ENCODE assay signal across 1 cellular context in the genomic region with DNA sequence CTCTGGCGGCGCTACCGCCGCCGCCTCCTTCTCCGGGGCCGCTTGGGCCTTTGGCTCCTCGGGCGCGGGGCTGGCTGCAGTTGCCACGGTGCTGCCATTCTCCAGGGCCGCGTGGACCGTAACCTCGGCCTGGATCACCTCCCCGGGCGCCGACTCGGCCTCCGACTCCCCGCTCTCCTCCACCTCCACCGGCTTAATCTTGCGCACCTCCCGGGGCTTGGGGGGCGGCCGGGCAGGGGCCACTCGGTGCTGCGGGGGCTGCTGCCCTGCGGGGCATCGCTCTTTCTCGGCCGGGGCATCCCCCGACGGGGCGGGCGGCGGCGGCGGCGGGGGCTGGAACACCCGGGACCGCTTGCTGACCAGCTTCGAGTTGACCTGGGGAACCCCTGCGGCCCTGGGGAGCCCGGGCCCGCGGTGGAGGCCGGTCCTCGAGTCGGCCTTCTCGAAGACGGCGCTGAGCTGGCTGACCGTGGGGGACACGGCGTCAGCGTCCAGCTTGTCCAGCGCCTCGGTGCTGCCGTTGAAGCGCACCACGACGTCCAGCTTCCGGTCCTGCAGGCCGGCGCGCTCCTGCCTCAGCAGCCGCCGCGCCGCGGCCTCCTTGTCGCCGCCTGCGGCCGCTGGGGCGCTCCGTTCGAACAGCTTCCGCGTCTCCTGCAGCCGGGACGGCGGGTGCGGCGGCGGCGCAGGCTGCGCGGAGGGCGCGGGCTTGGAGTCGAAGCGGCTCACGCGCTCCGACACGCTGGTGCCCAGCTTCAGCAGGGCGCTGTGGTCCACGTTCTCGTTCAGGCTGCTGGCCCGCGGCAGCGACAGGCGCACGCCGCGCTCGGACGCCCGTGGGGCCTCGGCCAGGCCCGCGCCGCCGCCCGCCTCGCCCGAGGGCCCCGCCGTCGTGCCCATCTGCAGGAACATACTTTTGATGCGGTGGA.
TF ChIP-seq lines count a peak whose summit lies in the region.

No MANE protein-coding gene starts in this region.

TF ChIP-seq in HepG2, 621 proteins besides CTCF, POLR2A, EP300 and RAD21 (continued from another document and continues in another):
- TF ChIP-seq RBM39 (IDR thresholded peaks at IDR 0.05; ENCODE audit: low read depth, low read length, poor library complexity, severe bottlenecking) (peak; percentile 81), ZNF749 (CRISPR knock-in tag; IDR thresholded peaks at IDR 0.05; ENCODE audit: borderline replicate concordance) (no peak; the same call in 1 of the 2 replicates), MBD4 (IDR thresholded peaks at IDR 0.05; ENCODE audit: borderline replicate concordance, low read length) (no peak), ESRRA (CRISPR knock-in tag; IDR thresholded peaks at IDR 0.05; ENCODE audit: low read depth) (peak; percentile 41; the same call in 1 of the 2 replicates), ZNF558 (CRISPR knock-in tag; IDR thresholded peaks at IDR 0.05; ENCODE audit: borderline replicate concordance) (no peak), KDM3A (CRISPR knock-in tag; IDR thresholded peaks at IDR 0.05; ENCODE audit: low read depth) (no peak), ZFP37 (CRISPR knock-in tag; IDR thresholded peaks at IDR 0.05; ENCODE audit: borderline replicate concordance) (no peak), ZSCAN20 (CRISPR knock-in tag; IDR thresholded peaks at IDR 0.05; ENCODE audit: borderline replicate concordance) (no peak), DNMT1 (CRISPR knock-in tag; IDR thresholded peaks at IDR 0.05) (no peak), TBX2 (CRISPR knock-in tag; IDR thresholded peaks at IDR 0.05; ENCODE audit: borderline replicate concordance) (peak; percentile 36; the same call in 1 of the 2 replicates), ARID2 (CRISPR knock-in tag; IDR thresholded peaks at IDR 0.05; ENCODE audit: borderline replicate concordance) (no peak), ZFP82 (CRISPR knock-in tag; IDR thresholded peaks at IDR 0.05; ENCODE audit: borderline replicate concordance) (no peak), ZNF782 (CRISPR knock-in tag; IDR thresholded peaks at IDR 0.05; ENCODE audit: borderline replicate concordance) (no peak), RFX1 (IDR thresholded peaks at IDR 0.05) (no peak), ZNF124 (CRISPR knock-in tag; IDR thresholded peaks at IDR 0.05) (no peak), FOXK1 (CRISPR knock-in tag; IDR thresholded peaks at IDR 0.05; ENCODE audit: borderline replicate concordance, low read depth) (no peak), DPF2 (CRISPR knock-in tag; IDR thresholded peaks at IDR 0.05; ENCODE audit: borderline replicate concordance, low read depth) (no peak), ZNF263 (CRISPR knock-in tag; IDR thresholded peaks at IDR 0.05) (peak; percentile 58; the same call in 1 of the 2 replicates), ZNF317 (CRISPR knock-in tag; IDR thresholded peaks at IDR 0.05) (no peak), ETV6 (CRISPR knock-in tag; conservative IDR thresholded peaks at IDR 0.05) (no peak), FIP1L1 (IDR thresholded peaks at IDR 0.05; ENCODE audit: borderline replicate concordance, insufficient read depth, low read depth, low read length) (no peak), KLF13 (CRISPR knock-in tag; IDR thresholded peaks at IDR 0.05) (no peak), SMC3 (IDR thresholded peaks at IDR 0.05; ENCODE audit: low read length) (no peak), PITX1 (CRISPR knock-in tag; IDR thresholded peaks at IDR 0.05) (no peak), LCORL (IDR thresholded peaks at IDR 0.05) (no peak), LCORL (CRISPR knock-in tag; IDR thresholded peaks at IDR 0.05) (no peak), ISL2 (CRISPR knock-in tag; IDR thresholded peaks at IDR 0.05) (no peak), TOPORS (CRISPR knock-in tag; IDR thresholded peaks at IDR 0.05) (peak; percentile 86), GPN1 (CRISPR knock-in tag; IDR thresholded peaks at IDR 0.05; ENCODE audit: borderline replicate concordance) (no peak)
- TF ChIP-seq, protein P1, sequence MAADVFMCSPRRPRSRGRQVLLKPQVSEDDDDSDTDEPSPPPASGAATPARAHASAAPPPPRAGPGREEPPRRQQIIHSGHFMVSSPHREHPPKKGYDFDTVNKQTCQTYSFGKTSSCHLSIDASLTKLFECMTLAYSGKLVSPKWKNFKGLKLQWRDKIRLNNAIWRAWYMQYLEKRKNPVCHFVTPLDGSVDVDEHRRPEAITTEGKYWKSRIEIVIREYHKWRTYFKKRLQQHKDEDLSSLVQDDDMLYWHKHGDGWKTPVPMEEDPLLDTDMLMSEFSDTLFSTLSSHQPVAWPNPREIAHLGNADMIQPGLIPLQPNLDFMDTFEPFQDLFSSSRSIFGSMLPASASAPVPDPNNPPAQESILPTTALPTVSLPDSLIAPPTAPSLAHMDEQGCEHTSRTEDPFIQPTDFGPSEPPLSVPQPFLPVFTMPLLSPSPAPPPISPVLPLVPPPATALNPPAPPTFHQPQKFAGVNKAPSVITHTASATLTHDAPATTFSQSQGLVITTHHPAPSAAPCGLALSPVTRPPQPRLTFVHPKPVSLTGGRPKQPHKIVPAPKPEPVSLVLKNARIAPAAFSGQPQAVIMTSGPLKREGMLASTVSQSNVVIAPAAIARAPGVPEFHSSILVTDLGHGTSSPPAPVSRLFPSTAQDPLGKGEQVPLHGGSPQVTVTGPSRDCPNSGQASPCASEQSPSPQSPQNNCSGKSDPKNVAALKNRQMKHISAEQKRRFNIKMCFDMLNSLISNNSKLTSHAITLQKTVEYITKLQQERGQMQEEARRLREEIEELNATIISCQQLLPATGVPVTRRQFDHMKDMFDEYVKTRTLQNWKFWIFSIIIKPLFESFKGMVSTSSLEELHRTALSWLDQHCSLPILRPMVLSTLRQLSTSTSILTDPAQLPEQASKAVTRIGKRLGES (CRISPR knock-in tag; IDR thresholded peaks at IDR 0.05; ENCODE audit: borderline replicate concordance): no peak
- TF ChIP-seq, protein P2, sequence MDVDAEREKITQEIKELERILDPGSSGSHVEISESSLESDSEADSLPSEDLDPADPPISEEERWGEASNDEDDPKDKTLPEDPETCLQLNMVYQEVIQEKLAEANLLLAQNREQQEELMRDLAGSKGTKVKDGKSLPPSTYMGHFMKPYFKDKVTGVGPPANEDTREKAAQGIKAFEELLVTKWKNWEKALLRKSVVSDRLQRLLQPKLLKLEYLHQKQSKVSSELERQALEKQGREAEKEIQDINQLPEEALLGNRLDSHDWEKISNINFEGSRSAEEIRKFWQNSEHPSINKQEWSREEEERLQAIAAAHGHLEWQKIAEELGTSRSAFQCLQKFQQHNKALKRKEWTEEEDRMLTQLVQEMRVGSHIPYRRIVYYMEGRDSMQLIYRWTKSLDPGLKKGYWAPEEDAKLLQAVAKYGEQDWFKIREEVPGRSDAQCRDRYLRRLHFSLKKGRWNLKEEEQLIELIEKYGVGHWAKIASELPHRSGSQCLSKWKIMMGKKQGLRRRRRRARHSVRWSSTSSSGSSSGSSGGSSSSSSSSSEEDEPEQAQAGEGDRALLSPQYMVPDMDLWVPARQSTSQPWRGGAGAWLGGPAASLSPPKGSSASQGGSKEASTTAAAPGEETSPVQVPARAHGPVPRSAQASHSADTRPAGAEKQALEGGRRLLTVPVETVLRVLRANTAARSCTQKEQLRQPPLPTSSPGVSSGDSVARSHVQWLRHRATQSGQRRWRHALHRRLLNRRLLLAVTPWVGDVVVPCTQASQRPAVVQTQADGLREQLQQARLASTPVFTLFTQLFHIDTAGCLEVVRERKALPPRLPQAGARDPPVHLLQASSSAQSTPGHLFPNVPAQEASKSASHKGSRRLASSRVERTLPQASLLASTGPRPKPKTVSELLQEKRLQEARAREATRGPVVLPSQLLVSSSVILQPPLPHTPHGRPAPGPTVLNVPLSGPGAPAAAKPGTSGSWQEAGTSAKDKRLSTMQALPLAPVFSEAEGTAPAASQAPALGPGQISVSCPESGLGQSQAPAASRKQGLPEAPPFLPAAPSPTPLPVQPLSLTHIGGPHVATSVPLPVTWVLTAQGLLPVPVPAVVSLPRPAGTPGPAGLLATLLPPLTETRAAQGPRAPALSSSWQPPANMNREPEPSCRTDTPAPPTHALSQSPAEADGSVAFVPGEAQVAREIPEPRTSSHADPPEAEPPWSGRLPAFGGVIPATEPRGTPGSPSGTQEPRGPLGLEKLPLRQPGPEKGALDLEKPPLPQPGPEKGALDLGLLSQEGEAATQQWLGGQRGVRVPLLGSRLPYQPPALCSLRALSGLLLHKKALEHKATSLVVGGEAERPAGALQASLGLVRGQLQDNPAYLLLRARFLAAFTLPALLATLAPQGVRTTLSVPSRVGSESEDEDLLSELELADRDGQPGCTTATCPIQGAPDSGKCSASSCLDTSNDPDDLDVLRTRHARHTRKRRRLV (CRISPR knock-in tag; IDR thresholded peaks at IDR 0.05): no peak
- TF ChIP-seq, protein P3, sequence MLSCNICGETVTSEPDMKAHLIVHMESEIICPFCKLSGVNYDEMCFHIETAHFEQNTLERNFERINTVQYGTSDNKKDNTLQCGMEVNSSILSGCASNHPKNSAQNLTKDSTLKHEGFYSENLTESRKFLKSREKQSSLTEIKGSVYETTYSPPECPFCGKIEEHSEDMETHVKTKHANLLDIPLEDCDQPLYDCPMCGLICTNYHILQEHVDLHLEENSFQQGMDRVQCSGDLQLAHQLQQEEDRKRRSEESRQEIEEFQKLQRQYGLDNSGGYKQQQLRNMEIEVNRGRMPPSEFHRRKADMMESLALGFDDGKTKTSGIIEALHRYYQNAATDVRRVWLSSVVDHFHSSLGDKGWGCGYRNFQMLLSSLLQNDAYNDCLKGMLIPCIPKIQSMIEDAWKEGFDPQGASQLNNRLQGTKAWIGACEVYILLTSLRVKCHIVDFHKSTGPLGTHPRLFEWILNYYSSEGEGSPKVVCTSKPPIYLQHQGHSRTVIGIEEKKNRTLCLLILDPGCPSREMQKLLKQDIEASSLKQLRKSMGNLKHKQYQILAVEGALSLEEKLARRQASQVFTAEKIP (CRISPR knock-in tag; IDR thresholded peaks at IDR 0.05; ENCODE audit: borderline replicate concordance): no peak
- TF ChIP-seq, protein P4, sequence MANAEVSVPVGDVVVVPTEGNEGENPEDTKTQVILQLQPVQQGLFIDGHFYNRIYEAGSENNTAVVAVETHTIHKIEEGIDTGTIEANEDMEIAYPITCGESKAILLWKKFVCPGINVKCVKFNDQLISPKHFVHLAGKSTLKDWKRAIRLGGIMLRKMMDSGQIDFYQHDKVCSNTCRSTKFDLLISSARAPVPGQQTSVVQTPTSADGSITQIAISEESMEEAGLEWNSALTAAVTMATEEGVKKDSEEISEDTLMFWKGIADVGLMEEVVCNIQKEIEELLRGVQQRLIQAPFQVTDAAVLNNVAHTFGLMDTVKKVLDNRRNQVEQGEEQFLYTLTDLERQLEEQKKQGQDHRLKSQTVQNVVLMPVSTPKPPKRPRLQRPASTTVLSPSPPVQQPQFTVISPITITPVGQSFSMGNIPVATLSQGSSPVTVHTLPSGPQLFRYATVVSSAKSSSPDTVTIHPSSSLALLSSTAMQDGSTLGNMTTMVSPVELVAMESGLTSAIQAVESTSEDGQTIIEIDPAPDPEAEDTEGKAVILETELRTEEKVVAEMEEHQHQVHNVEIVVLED (CRISPR knock-in tag; IDR thresholded peaks at IDR 0.05; ENCODE audit: borderline replicate concordance): no peak
- TF ChIP-seq, protein P5, sequence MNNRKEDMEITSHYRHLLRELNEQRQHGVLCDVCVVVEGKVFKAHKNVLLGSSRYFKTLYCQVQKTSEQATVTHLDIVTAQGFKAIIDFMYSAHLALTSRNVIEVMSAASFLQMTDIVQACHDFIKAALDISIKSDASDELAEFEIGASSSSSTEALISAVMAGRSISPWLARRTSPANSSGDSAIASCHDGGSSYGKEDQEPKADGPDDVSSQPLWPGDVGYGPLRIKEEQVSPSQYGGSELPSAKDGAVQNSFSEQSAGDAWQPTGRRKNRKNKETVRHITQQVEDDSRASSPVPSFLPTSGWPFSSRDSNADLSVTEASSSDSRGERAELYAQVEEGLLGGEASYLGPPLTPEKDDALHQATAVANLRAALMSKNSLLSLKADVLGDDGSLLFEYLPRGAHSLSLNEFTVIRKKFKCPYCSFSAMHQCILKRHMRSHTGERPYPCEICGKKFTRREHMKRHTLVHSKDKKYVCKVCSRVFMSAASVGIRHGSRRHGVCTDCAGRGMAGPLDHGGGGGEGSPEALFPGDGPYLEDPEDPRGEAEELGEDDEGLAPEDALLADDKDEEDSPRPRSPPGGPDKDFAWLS (CRISPR knock-in tag; IDR thresholded peaks at IDR 0.05; ENCODE audit: borderline replicate concordance): 0 out of 2 replicates have a peak, but pooled peaks have one; percentile 33
- TF ChIP-seq, protein P6, sequence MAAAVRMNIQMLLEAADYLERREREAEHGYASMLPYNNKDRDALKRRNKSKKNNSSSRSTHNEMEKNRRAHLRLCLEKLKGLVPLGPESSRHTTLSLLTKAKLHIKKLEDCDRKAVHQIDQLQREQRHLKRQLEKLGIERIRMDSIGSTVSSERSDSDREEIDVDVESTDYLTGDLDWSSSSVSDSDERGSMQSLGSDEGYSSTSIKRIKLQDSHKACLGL (CRISPR knock-in tag; IDR thresholded peaks at IDR 0.05): peak; percentile 72
- TF ChIP-seq, protein P7, sequence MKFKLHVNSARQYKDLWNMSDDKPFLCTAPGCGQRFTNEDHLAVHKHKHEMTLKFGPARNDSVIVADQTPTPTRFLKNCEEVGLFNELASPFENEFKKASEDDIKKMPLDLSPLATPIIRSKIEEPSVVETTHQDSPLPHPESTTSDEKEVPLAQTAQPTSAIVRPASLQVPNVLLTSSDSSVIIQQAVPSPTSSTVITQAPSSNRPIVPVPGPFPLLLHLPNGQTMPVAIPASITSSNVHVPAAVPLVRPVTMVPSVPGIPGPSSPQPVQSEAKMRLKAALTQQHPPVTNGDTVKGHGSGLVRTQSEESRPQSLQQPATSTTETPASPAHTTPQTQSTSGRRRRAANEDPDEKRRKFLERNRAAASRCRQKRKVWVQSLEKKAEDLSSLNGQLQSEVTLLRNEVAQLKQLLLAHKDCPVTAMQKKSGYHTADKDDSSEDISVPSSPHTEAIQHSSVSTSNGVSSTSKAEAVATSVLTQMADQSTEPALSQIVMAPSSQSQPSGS (CRISPR knock-in tag; IDR thresholded peaks at IDR 0.05): 0 out of 2 replicates have a peak, but pooled peaks have one; percentile 27
- TF ChIP-seq, protein P8, sequence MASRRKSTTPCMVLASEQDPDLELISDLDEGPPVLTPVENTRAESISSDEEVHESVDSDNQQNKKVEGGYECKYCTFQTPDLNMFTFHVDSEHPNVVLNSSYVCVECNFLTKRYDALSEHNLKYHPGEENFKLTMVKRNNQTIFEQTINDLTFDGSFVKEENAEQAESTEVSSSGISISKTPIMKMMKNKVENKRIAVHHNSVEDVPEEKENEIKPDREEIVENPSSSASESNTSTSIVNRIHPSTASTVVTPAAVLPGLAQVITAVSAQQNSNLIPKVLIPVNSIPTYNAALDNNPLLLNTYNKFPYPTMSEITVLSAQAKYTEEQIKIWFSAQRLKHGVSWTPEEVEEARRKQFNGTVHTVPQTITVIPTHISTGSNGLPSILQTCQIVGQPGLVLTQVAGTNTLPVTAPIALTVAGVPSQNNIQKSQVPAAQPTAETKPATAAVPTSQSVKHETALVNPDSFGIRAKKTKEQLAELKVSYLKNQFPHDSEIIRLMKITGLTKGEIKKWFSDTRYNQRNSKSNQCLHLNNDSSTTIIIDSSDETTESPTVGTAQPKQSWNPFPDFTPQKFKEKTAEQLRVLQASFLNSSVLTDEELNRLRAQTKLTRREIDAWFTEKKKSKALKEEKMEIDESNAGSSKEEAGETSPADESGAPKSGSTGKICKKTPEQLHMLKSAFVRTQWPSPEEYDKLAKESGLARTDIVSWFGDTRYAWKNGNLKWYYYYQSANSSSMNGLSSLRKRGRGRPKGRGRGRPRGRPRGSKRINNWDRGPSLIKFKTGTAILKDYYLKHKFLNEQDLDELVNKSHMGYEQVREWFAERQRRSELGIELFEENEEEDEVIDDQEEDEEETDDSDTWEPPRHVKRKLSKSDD (CRISPR knock-in tag; IDR thresholded peaks at IDR 0.05; ENCODE audit: low read depth): no peak
